ENCODE assay signal across 9 cellular contexts in the genomic region with DNA sequence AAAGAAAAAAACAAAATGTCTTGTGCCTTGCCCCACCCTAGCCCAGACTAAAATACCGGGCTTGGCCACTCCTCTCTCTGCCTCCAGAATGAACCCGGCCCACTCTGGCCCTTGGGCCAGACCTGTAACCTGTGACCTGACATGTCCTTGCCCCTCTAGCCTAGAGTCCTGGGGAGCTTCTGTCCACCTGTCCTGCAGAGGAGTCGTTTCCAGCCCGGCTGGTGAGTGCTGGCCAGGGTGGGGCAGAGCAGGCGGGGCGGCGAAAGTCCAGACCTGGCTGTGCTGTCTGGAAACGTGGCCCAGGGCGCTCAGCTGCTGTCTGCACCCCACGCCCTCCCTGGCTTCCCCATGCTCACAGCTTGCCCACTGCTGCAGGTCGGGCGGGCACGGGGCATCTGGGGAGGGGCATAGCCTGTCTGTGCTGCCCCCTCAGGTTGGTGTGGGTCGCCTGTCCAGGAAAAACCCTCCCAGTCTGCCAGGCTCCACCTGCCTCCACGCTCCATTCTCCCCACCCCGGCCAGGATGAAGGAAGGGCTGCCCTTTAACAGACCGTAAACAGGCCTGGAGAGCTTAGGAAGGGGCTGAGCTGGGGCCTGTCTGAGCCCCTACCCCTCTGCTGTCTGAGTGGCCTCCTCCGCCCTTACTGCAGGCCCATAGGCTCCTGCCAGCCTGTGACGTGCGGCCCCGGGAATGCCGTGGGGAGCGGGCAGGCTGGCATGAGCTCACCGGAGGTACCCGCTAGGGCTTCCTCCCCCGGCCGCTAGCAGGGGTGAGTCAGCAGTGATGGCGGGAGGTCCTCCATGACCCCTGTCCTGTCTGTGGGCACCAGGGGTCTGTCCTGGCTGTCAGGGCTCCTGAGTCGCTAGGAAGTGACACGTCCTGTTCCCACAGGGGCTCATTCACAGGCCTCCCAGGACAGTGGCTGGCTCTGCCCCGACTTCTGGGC. TPM values are rescaled to one million over a fixed set of nuclear protein-coding genes. Genes with fewer than 3 reads are reported as not detected.
A peak's percentile ranks its signal among the peaks of the same experiment; 100 is the strongest.
DNase-seq lines count a peak whose midpoint lies in the region; FAIRE-seq and TF ChIP-seq lines count a peak whose summit lies in the region.
"Had no signal": no experiment of that assay in that cellular context is flagged by ENCODE, and none has a peak within 500 bp of the region (broad histone marks: within the 10 kb centered on the region; RNA-seq: fewer than 3 reads in every experiment).

No MANE protein-coding gene starts in this region.

- TF ChIP-seq CTCF in AG10803 (conservative IDR thresholded peaks at IDR 0.05; ENCODE audit: low read length), result no peak
- TF ChIP-seq CTCF in bronchial epithelial cell (IDR thresholded peaks at IDR 0.05; ENCODE audit: insufficient read depth, low read length, severe bottlenecking), result no peak
- no peak for TF ChIP-seq CTCF in liver (IDR thresholded peaks at IDR 0.05; ENCODE audit: low read depth, low read length, missing input control)
- no peak for TF ChIP-seq CTCF in tibial artery (IDR thresholded peaks at IDR 0.05)

- peak overlapping the region in 1 of 2 donors; percentile 14 for H3K9ac ChIP-seq in liver (ENCODE audit: low read depth in 1 of 2, low read length in 2 of 2)

- peaks cover 28% of the 10 kb centered on the region for H3K36me3 ChIP-seq in bronchial epithelial cell (ENCODE audit: control insufficient read depth, insufficient read depth, low read length)
- H3K36me3 ChIP-seq in liver (ENCODE audit: control insufficient read depth in 4 of 4, insufficient read depth in 3 of 4, low read depth in 1 of 4, low read length in 3 of 4), result peaks cover under 1 to 23% (median 10%) of the 10 kb centered on the region in 4 donors
- peaks cover 35 to 40% (median 40%) of the 10 kb centered on the region in 3 donors for H3K36me3 ChIP-seq in tibial artery

- WGBS in liver, result 21% methylated on average over 31 of the region's 31 CpGs

- FAIRE-seq in bronchial epithelial cell (lab: Jason Lieb, UNC), result peak; percentile 52
- FAIRE-seq: frontal cortex had no signal

- H3K4me1 ChIP-seq in liver (ENCODE audit: control insufficient read depth in 4 of 4, insufficient read depth in 4 of 4, low read length in 3 of 4) (peaks cover 34 to 67% (median 48%) of the 10 kb centered on the region in 4 donors), tibial artery (peaks cover 0 to 85% (median 63%) of the 10 kb centered on the region in 4 donors)

- peaks cover 1% of the 10 kb centered on the region for H3K27me3 ChIP-seq in bronchial epithelial cell (ENCODE audit: control insufficient read depth, insufficient read depth, low read length)
- no peaks in the 10 kb centered on the region for H3K27me3 ChIP-seq in liver (ENCODE audit: control insufficient read depth in 4 of 4, insufficient read depth in 4 of 4, low read length in 3 of 4)
- H3K27me3 ChIP-seq in tibial artery, result peaks cover 0 to 25% of the 10 kb centered on the region in 2 donors

- peak; percentile 82 for DNase-seq in AG10803 (ENCODE audit: low read depth)
- peak; percentile 92 for DNase-seq in LHCN-M2 (ENCODE audit: low read depth)
- peak; percentile 89 for DNase-seq in bronchial epithelial cell (ENCODE audit: low read depth)
- DNase-seq in tibial artery, result peak in 1 of 2 donors; percentile 96
- DNase-seq in NCI-H1930 (lab: John Stamatoyannopoulos, UW), result no peak
- no peak for DNase-seq in DMS79 treated with DMSO at 0.1 percent for 48 hours (lab: John Stamatoyannopoulos, UW)
- no peak for DNase-seq in stimulated activated CD4-positive, alpha-beta T cell treated with anti-CD3 and anti-CD28 coated beads, Interleukin-4, amount 100 ng/mL, for 1 hour

- H3K27ac ChIP-seq in liver (ENCODE audit: low read depth in 1 of 2, low read length in 2 of 2), result peak overlapping the region; percentile 90 to 99
- H3K27ac ChIP-seq in tibial artery, result peak overlapping the region; percentile 86 to 88

- TF ChIP-seq RAD21 in liver (IDR thresholded peaks at IDR 0.05), result no peak

- H3K9me3 ChIP-seq in liver (ENCODE audit: control insufficient read depth in 4 of 4, low read length in 3 of 4) (no peaks in the 10 kb centered on the region), tibial artery (no peaks in the 10 kb centered on the region)

- peak overlapping the region; percentile 84 for H3K4me3 ChIP-seq in AG10803 (ENCODE audit: low read length)
- peak overlapping the region; percentile 16 for H3K4me3 ChIP-seq in bronchial epithelial cell (ENCODE audit: low read depth, low read length)
- H3K4me3 ChIP-seq in liver (ENCODE audit: low read depth in 1 of 3, low read length in 3 of 3), result peak overlapping the region in 2 of 3 donors; percentile 28 to 85
- H3K4me3 ChIP-seq in tibial artery, result peak overlapping the region; percentile 66 to 74

- intact Hi-C loops in tibial artery (cut with DNase I; ENCODE audit: low total_unique reads), result no loop called here

TF ChIP-seq in liver, 16 proteins besides CTCF, POLR2A, EP300 and RAD21 (continues in another document):
- TF ChIP-seq JUND (IDR thresholded peaks at IDR 0.05), result peak; percentile 30 to 45
- peak; percentile 77 for TF ChIP-seq NR2F2 (IDR thresholded peaks at IDR 0.05)
- TF ChIP-seq, protein P1, sequence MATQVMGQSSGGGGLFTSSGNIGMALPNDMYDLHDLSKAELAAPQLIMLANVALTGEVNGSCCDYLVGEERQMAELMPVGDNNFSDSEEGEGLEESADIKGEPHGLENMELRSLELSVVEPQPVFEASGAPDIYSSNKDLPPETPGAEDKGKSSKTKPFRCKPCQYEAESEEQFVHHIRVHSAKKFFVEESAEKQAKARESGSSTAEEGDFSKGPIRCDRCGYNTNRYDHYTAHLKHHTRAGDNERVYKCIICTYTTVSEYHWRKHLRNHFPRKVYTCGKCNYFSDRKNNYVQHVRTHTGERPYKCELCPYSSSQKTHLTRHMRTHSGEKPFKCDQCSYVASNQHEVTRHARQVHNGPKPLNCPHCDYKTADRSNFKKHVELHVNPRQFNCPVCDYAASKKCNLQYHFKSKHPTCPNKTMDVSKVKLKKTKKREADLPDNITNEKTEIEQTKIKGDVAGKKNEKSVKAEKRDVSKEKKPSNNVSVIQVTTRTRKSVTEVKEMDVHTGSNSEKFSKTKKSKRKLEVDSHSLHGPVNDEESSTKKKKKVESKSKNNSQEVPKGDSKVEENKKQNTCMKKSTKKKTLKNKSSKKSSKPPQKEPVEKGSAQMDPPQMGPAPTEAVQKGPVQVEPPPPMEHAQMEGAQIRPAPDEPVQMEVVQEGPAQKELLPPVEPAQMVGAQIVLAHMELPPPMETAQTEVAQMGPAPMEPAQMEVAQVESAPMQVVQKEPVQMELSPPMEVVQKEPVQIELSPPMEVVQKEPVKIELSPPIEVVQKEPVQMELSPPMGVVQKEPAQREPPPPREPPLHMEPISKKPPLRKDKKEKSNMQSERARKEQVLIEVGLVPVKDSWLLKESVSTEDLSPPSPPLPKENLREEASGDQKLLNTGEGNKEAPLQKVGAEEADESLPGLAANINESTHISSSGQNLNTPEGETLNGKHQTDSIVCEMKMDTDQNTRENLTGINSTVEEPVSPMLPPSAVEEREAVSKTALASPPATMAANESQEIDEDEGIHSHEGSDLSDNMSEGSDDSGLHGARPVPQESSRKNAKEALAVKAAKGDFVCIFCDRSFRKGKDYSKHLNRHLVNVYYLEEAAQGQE (IDR thresholded peaks at IDR 0.05), result peak; percentile 56
- TF ChIP-seq HNF4A (conservative IDR thresholded peaks at IDR 0.05), result peak; percentile 83 to 94
- peak in 1 of 2 donors; percentile 49 for TF ChIP-seq EGR1 (IDR thresholded peaks at IDR 0.05; ENCODE audit: low read depth in 2 of 2)
- TF ChIP-seq RXRA (IDR thresholded peaks at IDR 0.05), result peak; percentile 79 to 93
- no peak for TF ChIP-seq ZBTB33 (IDR thresholded peaks at IDR 0.05)
- TF ChIP-seq, protein P2, sequence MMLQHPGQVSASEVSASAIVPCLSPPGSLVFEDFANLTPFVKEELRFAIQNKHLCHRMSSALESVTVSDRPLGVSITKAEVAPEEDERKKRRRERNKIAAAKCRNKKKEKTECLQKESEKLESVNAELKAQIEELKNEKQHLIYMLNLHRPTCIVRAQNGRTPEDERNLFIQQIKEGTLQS (IDR thresholded peaks at IDR 0.05), result no peak
- TF ChIP-seq TAF1 (conservative IDR thresholded peaks at IDR 0.05), result no peak
- TF ChIP-seq, protein P3, sequence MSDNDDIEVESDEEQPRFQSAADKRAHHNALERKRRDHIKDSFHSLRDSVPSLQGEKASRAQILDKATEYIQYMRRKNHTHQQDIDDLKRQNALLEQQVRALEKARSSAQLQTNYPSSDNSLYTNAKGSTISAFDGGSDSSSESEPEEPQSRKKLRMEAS (IDR thresholded peaks at IDR 0.05), result no peak
- TF ChIP-seq SP1 (IDR thresholded peaks at IDR 0.05), result peak; percentile 64

RNA-seq across cellular contexts. Expression of gene CD151, which starts 1.9 kb away (rescaled TPM):
- 840 and 1,028 TPM in 2 replicates for total RNA-seq in LHCN-M2 (2014; rRNA removed)
- polyA plus RNA-seq in LHCN-M2 (2012), result 1,063 TPM
- 321 and 324 TPM in 2 replicates for total RNA-seq in bronchial epithelial cell
- total RNA-seq in liver, result 100 to 1,000 TPM in 1 of 2 donors, 10 to 100 TPM in 1; 31.6 to 127 TPM
- 100 to 1,000 TPM; 121 to 264 TPM for polyA plus RNA-seq in liver

RNA-seq across cellular contexts. Expression of gene CRACR2B, which starts 6.9 kb away (rescaled TPM):
- total RNA-seq in LHCN-M2 (2014; rRNA removed) (0.40 and 1.3 TPM in 2 replicates), bronchial epithelial cell (0.51 and 0.53 TPM in 2 replicates), liver (1 to 10 TPM in 1 of 2 donors, under 1 TPM in 1; 0.14 to 2.8 TPM)
- 0.68 TPM for polyA plus RNA-seq in LHCN-M2 (2012)
- 1 to 10 TPM; 1.6 to 2.9 TPM for polyA plus RNA-seq in liver

RNA-seq across cellular contexts. Expression of gene POLR2L, which starts 7.7 kb away (rescaled TPM):
- total RNA-seq in LHCN-M2 (2014; rRNA removed) (91.8 and 146 TPM in 2 replicates), bronchial epithelial cell (8.7 and 51.6 TPM in 2 replicates), liver (10 to 100 TPM; 28.1 to 60.4 TPM)
- 1,088 TPM for polyA plus RNA-seq in LHCN-M2 (2012)
- polyA plus RNA-seq in liver, result 100 to 1,000 TPM; 152 to 230 TPM

RNA-seq across cellular contexts. Expression of gene TSPAN4, which starts 8.0 kb away (rescaled TPM):
- total RNA-seq in LHCN-M2 (2014; rRNA removed) (199 and 210 TPM in 2 replicates), bronchial epithelial cell (50.8 and 71.6 TPM in 2 replicates), liver (10 to 100 TPM; 25.2 to 35.6 TPM)
- 212 TPM for polyA plus RNA-seq in LHCN-M2 (2012)
- polyA plus RNA-seq in liver, result 10 to 100 TPM; 16.5 to 38.1 TPM

RNA-seq across cellular contexts. Expression of gene PNPLA2, which starts 15.9 kb away (rescaled TPM):
- total RNA-seq in LHCN-M2 (2014; rRNA removed), result 43.7 and 45.4 TPM in 2 replicates
- polyA plus RNA-seq in LHCN-M2 (2012), result 83.1 TPM
- 9.0 and 15.6 TPM in 2 replicates for total RNA-seq in bronchial epithelial cell
- 10 to 100 TPM; 13.7 to 29.1 TPM for total RNA-seq in liver
- polyA plus RNA-seq in liver, result 10 to 100 TPM; 25.3 to 58.9 TPM

Comparison
In these comparisons a context has a peak if more than half of its experiments do, and no peak if none do; other contexts are left out.
1. DNase-seq: peak in AG10803 (single experiment), LHCN-M2 (single experiment) and bronchial epithelial cell (single experiment); none in NCI-H1930 (0 of 2), DMS79 treated with DMSO at 0.1 percent for 48 hours (single experiment) and stimulated activated CD4-positive, alpha-beta T cell treated with anti-CD3 and anti-CD28 coated beads, Interleukin-4, amount 100 ng/mL, for 1 hour (single experiment).
2. H3K4me3 ChIP-seq: peak in every context shown above with its lines; median percentile 84 in AG10803; 70 in tibial artery; 56 in liver; 16 in bronchial epithelial cell.